In the genomic region with DNA sequence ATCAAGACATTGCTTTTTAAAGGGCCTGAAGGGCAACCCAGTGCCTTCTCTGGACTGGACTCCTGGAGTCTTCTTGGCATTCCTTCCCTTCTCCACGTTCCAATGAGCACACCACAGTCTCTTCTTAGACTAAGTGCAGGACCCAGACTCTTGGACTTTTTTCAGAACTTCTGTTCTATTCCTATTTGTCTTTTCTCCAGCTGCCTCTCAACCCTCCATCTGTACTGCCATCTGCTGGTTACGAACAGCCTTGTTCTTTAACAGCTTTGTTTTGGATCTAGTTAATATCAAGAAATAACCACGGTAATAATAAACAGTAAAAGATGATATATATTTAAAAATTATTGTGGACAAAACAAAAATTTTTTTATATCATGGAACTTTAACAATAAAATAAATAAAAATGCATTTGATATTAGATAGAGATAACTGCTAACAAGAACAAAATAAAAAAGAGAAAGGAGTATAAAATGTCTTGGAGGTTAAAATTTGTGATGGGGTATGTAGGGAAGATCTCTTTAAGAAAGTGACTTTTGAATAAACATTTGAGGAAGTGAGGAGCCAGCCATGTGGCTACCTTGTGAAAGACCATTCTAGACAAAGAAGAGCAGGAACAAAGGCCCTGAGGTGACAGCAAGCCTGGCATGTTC, we compare ENCODE assay signal across 9 cellular contexts.
DNase-seq lines count a peak whose midpoint lies in the region; ATAC-seq, FAIRE-seq and TF ChIP-seq lines count a peak whose summit lies in the region.
"Had no signal": no experiment of that assay in that cellular context is flagged by ENCODE, and none has a peak within 500 bp of the region (broad histone marks: within the 10 kb centered on the region; RNA-seq: fewer than 3 reads in every experiment).

No MANE protein-coding gene starts in this region.

- H3K36me3 Mint-ChIP-seq in effector memory CD8-positive, alpha-beta T cell (ENCODE audit: insufficient read depth) = no peaks in the 10 kb centered on the region

- no peaks in the 10 kb centered on the region for H3K27me3 Mint-ChIP-seq in effector memory CD8-positive, alpha-beta T cell

- H3K4me3 Mint-ChIP-seq in effector memory CD8-positive, alpha-beta T cell = no peak overlapping the region

- H3K27ac ChIP-seq in pancreas = no peak overlapping the region
- H3K27ac ChIP-seq: neutrophil had no signal

- H3K4me1 ChIP-seq in pancreas = peaks cover 0 to 7% (median 0%) of the 10 kb centered on the region in 3 donors

- no peak overlapping the region for H3K4me3 ChIP-seq in pancreas

- peak; percentile 88 for FAIRE-seq in pancreas (lab: Jason Lieb, UNC)

- 10 to 14% methylated on average over 3 of the region's 3 CpGs for WGBS in pancreas, 2 donors

- DNase-seq in D341Med (ENCODE audit: low spot score) = peak; percentile 48
- peak; percentile 30 for DNase-seq in RPMI8226
- peak; percentile 11 for DNase-seq in fibroblast of gingiva (ENCODE audit: low read depth)
- peak in 3 of 6 donors; percentile 8 to 36 (median 18) for DNase-seq in pancreas
- DNase-seq in cerebellar nuclear complex (lab: John Stamatoyannopoulos, UW) = no peak
- DNase-seq in effector memory CD8-positive, alpha-beta T cell = no peak
- no peak for DNase-seq in GM19240 (ENCODE audit: insufficient read length, low spot score)

- H3K4me1 Mint-ChIP-seq in effector memory CD8-positive, alpha-beta T cell (ENCODE audit: low read depth in 2 of 2) = no peaks in the 10 kb centered on the region

- peaks cover 7 to 9% of the 10 kb centered on the region in 2 donors for H3K9me3 Mint-ChIP-seq in effector memory CD8-positive, alpha-beta T cell

- H3K27ac Mint-ChIP-seq in effector memory CD8-positive, alpha-beta T cell = no peak overlapping the region

- H3K9me3 ChIP-seq in pancreas = no peaks in the 10 kb centered on the region
- H3K9me3 ChIP-seq: neutrophil had no signal

- peak; percentile 20 to 62 (median 41) for TF ChIP-seq CTCF in pancreas (IDR thresholded peaks at IDR 0.05)

- no peaks in the 10 kb centered on the region for H3K36me3 ChIP-seq in pancreas
- H3K36me3 ChIP-seq: neutrophil had no signal

- peak; percentile 48 for ATAC-seq in HG03432 (IDR thresholded peaks at IDR 0.05; ENCODE audit: unreplicated experiment)
- peak; percentile 38 to 76 (median 72) for ATAC-seq in pancreas
- no peak for ATAC-seq in effector memory CD8-positive, alpha-beta T cell (replicated peaks)

- H3K27me3 ChIP-seq in pancreas = no peaks in the 10 kb centered on the region
- H3K27me3 ChIP-seq: neutrophil had no signal

- intact Hi-C loops in pancreas (cut with DNase I) = loop anchor here in 2 of 3 donors (10.0 kb wide), 2 partner anchors 354 to 374 kb away; no protein-coding TSS in a partner anchor

Comparison
In these comparisons a context has a peak if more than half of its experiments do, and no peak if none do; other contexts are left out.
1. DNase-seq: peak in D341Med (single experiment), RPMI8226 (single experiment) and fibroblast of gingiva (single experiment); none in cerebellar nuclear complex (0 of 2), effector memory CD8-positive, alpha-beta T cell (0 of 3) and GM19240 (single experiment).